1 cellular context compared by ENCODE assay signal in the genomic region with DNA sequence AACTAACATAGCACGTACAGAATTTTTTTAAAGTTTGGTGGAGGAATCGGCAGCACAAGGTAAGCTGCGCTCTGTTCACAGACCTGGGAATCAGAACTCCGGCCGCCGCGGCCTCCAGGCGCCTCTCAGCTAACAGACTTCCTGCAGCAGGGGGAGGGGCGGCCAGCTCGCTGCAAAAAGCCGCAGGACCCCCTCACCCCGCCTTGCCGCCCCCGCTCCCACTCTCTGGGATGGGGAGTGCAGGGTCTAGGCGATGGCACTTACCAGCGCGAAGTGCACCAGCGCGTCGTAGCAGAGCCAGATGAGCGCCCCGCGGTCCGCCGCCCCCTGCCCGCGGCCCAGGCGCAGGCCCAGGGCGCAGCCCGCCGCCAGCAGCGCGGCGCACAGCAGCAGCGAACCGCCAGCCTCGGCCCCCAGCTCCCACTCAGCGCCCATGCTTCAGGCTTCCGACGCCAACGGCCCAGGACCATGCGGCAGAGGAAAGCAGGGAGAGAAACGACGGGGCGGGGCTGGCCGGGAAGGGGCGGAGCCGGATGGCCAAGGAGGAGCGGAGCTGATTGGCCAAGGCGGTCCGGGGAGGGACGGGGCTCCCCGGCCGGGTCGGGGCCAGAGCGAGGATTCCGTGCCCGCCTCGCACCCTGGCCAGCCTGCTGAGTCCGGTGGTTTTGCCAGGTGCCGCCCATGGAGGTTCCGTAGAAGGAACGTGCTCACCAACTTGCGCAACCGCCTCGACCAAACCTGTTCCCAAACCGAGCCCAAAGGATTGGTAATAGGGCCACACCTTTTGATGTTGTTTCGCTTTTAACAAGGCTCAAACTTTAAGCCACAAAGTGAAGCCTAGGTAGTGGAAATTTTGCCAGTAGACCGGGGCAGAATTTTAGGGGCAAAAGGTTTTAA.
TF ChIP-seq lines count a peak whose summit lies in the region.

A gene (minus strand): TSS at position 497 of the 897 bp plus-strand sequence. CDS start 62 bp downstream, at position 435.

TF ChIP-seq in HEK293, 187 proteins besides CTCF, POLR2A, EP300 and RAD21 (continued from another document and continues in another):
- no peak for TF ChIP-seq MYNN (tag by site-specific recombination; IDR thresholded peaks at IDR 0.05; ENCODE audit: borderline replicate concordance)
- no peak; the same call in 1 of the 2 replicates for TF ChIP-seq YY1 (tag by site-specific recombination; IDR thresholded peaks at IDR 0.05)
- TF ChIP-seq, protein P1, sequence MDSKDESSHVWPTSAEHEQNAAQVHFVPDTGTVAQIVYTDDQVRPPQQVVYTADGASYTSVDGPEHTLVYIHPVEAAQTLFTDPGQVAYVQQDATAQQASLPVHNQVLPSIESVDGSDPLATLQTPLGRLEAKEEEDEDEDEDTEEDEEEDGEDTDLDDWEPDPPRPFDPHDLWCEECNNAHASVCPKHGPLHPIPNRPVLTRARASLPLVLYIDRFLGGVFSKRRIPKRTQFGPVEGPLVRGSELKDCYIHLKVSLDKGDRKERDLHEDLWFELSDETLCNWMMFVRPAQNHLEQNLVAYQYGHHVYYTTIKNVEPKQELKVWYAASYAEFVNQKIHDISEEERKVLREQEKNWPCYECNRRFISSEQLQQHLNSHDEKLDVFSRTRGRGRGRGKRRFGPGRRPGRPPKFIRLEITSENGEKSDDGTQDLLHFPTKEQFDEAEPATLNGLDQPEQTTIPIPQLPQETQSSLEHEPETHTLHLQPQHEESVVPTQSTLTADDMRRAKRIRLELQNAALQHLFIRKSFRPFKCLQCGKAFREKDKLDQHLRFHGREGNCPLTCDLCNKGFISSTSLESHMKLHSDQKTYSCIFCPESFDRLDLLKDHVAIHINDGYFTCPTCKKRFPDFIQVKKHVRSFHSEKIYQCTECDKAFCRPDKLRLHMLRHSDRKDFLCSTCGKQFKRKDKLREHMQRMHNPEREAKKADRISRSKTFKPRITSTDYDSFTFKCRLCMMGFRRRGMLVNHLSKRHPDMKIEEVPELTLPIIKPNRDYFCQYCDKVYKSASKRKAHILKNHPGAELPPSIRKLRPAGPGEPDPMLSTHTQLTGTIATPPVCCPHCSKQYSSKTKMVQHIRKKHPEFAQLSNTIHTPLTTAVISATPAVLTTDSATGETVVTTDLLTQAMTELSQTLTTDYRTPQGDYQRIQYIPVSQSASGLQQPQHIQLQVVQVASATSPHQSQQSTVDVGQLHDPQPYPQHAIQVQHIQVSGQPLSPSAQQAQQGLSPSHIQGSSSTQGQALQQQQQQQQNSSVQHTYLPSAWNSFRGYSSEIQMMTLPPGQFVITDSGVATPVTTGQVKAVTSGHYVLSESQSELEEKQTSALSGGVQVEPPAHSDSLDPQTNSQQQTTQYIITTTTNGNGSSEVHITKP (tag by site-specific recombination; IDR thresholded peaks at IDR 0.05): no peak
- no peak for TF ChIP-seq ZNF510 (tag by site-specific recombination; IDR thresholded peaks at IDR 0.05; ENCODE audit: insufficient replicate concordance)
- TF ChIP-seq SP7 (tag by site-specific recombination; IDR thresholded peaks at IDR 0.05): no peak
- TF ChIP-seq, protein P2, sequence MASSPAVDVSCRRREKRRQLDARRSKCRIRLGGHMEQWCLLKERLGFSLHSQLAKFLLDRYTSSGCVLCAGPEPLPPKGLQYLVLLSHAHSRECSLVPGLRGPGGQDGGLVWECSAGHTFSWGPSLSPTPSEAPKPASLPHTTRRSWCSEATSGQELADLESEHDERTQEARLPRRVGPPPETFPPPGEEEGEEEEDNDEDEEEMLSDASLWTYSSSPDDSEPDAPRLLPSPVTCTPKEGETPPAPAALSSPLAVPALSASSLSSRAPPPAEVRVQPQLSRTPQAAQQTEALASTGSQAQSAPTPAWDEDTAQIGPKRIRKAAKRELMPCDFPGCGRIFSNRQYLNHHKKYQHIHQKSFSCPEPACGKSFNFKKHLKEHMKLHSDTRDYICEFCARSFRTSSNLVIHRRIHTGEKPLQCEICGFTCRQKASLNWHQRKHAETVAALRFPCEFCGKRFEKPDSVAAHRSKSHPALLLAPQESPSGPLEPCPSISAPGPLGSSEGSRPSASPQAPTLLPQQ (tag by site-specific recombination; IDR thresholded peaks at IDR 0.05): no peak
- TF ChIP-seq SP2 (tag by site-specific recombination; IDR thresholded peaks at IDR 0.05): peak; percentile 94
- no peak for TF ChIP-seq ZNF426 (tag by site-specific recombination; IDR thresholded peaks at IDR 0.05)
- peak; percentile 36; the same call in 1 of the 2 replicates for TF ChIP-seq ZNF2 (tag by site-specific recombination; IDR thresholded peaks at IDR 0.05)
- TF ChIP-seq ZNF843 (tag by site-specific recombination; IDR thresholded peaks at IDR 0.05): no peak
- 0 out of 2 replicates have a peak, but pooled peaks have one; percentile 19 for TF ChIP-seq ZNF121 (tag by site-specific recombination; IDR thresholded peaks at IDR 0.05)
- TF ChIP-seq ZNF777 (tag by site-specific recombination; IDR thresholded peaks at IDR 0.05; ENCODE audit: borderline replicate concordance): no peak
- TF ChIP-seq, protein P3, sequence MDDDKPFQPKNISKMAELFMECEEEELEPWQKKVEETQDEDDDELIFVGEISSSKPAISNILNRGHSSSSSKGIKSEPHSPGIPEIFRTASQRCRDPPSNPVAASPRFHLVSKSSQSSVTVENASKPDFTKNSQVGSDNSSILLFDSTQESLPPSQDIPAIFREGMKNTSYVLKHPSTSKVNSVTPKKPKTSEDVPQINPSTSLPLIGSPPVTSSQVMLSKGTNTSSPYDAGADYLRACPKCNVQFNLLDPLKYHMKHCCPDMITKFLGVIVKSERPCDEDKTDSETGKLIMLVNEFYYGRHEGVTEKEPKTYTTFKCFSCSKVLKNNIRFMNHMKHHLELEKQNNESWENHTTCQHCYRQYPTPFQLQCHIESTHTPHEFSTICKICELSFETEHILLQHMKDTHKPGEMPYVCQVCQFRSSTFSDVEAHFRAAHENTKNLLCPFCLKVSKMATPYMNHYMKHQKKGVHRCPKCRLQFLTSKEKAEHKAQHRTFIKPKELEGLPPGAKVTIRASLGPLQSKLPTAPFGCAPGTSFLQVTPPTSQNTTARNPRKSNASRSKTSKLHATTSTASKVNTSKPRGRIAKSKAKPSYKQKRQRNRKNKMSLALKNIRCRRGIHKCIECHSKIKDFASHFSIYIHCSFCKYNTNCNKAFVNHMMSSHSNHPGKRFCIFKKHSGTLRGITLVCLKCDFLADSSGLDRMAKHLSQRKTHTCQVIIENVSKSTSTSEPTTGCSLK (tag by site-specific recombination; IDR thresholded peaks at IDR 0.05): no peak
- TF ChIP-seq ZFHX2 (tag by site-specific recombination; conservative IDR thresholded peaks at IDR 0.05): peak; percentile 80
- no peak for TF ChIP-seq ZNF549 (tag by site-specific recombination; IDR thresholded peaks at IDR 0.05)
- no peak for TF ChIP-seq ZNF837 (tag by site-specific recombination; IDR thresholded peaks at IDR 0.05)
- TF ChIP-seq, protein P4, sequence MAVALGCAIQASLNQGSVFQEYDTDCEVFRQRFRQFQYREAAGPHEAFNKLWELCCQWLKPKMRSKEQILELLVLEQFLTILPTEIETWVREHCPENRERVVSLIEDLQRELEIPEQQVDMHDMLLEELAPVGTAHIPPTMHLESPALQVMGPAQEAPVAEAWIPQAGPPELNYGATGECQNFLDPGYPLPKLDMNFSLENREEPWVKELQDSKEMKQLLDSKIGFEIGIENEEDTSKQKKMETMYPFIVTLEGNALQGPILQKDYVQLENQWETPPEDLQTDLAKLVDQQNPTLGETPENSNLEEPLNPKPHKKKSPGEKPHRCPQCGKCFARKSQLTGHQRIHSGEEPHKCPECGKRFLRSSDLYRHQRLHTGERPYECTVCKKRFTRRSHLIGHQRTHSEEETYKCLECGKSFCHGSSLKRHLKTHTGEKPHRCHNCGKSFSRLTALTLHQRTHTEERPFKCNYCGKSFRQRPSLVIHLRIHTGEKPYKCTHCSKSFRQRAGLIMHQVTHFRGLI (tag by site-specific recombination; IDR thresholded peaks at IDR 0.05): 0 out of 2 replicates have a peak, but pooled peaks have one; percentile 23
- TF ChIP-seq ZNF112 (tag by site-specific recombination; IDR thresholded peaks at IDR 0.05): no peak
- TF ChIP-seq ZNF394 (tag by site-specific recombination; IDR thresholded peaks at IDR 0.05; ENCODE audit: borderline replicate concordance): no peak
- TF ChIP-seq ZNF747 (tag by site-specific recombination; IDR thresholded peaks at IDR 0.05): no peak
- TF ChIP-seq, protein P5, sequence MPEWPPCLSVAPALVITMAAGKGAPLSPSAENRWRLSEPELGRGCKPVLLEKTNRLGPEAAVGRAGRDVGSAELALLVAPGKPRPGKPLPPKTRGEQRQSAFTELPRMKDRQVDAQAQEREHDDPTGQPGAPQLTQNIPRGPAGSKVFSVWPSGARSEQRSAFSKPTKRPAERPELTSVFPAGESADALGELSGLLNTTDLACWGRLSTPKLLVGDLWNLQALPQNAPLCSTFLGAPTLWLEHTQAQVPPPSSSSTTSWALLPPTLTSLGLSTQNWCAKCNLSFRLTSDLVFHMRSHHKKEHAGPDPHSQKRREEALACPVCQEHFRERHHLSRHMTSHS (tag by site-specific recombination; IDR thresholded peaks at IDR 0.05): no peak
- TF ChIP-seq ZNF600 (tag by site-specific recombination; IDR thresholded peaks at IDR 0.05): peak; percentile 48
- no peak for TF ChIP-seq ZNF174 (tag by site-specific recombination; IDR thresholded peaks at IDR 0.05)
- TF ChIP-seq ZNF416 (tag by site-specific recombination; IDR thresholded peaks at IDR 0.05): no peak
- TF ChIP-seq IKZF3 (tag by site-specific recombination; IDR thresholded peaks at IDR 0.05): peak; percentile 96
- no peak for TF ChIP-seq ZNF830 (tag by site-specific recombination; IDR thresholded peaks at IDR 0.05; ENCODE audit: low read depth)
- TF ChIP-seq, protein P6, sequence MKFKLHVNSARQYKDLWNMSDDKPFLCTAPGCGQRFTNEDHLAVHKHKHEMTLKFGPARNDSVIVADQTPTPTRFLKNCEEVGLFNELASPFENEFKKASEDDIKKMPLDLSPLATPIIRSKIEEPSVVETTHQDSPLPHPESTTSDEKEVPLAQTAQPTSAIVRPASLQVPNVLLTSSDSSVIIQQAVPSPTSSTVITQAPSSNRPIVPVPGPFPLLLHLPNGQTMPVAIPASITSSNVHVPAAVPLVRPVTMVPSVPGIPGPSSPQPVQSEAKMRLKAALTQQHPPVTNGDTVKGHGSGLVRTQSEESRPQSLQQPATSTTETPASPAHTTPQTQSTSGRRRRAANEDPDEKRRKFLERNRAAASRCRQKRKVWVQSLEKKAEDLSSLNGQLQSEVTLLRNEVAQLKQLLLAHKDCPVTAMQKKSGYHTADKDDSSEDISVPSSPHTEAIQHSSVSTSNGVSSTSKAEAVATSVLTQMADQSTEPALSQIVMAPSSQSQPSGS (tag by site-specific recombination; IDR thresholded peaks at IDR 0.05; ENCODE audit: low read depth): no peak
- no peak for TF ChIP-seq ZBTB1 (tag by site-specific recombination; IDR thresholded peaks at IDR 0.05)
- TF ChIP-seq ZNF214 (tag by site-specific recombination; IDR thresholded peaks at IDR 0.05; ENCODE audit: borderline replicate concordance): no peak
- no peak for TF ChIP-seq GLI4 (tag by site-specific recombination; IDR thresholded peaks at IDR 0.05)
- TF ChIP-seq, protein P7, sequence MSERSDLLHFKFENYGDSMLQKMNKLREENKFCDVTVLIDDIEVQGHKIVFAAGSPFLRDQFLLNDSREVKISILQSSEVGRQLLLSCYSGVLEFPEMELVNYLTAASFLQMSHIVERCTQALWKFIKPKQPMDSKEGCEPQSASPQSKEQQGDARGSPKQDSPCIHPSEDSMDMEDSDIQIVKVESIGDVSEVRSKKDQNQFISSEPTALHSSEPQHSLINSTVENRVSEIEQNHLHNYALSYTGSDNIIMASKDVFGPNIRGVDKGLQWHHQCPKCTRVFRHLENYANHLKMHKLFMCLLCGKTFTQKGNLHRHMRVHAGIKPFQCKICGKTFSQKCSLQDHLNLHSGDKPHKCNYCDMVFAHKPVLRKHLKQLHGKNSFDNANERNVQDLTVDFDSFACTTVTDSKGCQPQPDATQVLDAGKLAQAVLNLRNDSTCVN (tag by site-specific recombination; optimal IDR thresholded peaks at IDR 0.05): peak; percentile 71
- TF ChIP-seq ZNF266 (tag by site-specific recombination; IDR thresholded peaks at IDR 0.05; ENCODE audit: low read depth): no peak
- TF ChIP-seq BCL11B (tag by site-specific recombination; IDR thresholded peaks at IDR 0.05; ENCODE audit: low read depth): no peak
- TF ChIP-seq ZNF341 (tag by site-specific recombination; IDR thresholded peaks at IDR 0.05; ENCODE audit: low read depth): peak; percentile 78
- TF ChIP-seq ZNF621 (tag by site-specific recombination; IDR thresholded peaks at IDR 0.05): no peak
- TF ChIP-seq, protein P8, sequence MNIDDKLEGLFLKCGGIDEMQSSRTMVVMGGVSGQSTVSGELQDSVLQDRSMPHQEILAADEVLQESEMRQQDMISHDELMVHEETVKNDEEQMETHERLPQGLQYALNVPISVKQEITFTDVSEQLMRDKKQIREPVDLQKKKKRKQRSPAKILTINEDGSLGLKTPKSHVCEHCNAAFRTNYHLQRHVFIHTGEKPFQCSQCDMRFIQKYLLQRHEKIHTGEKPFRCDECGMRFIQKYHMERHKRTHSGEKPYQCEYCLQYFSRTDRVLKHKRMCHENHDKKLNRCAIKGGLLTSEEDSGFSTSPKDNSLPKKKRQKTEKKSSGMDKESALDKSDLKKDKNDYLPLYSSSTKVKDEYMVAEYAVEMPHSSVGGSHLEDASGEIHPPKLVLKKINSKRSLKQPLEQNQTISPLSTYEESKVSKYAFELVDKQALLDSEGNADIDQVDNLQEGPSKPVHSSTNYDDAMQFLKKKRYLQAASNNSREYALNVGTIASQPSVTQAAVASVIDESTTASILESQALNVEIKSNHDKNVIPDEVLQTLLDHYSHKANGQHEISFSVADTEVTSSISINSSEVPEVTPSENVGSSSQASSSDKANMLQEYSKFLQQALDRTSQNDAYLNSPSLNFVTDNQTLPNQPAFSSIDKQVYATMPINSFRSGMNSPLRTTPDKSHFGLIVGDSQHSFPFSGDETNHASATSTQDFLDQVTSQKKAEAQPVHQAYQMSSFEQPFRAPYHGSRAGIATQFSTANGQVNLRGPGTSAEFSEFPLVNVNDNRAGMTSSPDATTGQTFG (tag by site-specific recombination; IDR thresholded peaks at IDR 0.05; ENCODE audit: borderline replicate concordance): no peak
- no peak for TF ChIP-seq KLF8 (tag by site-specific recombination; IDR thresholded peaks at IDR 0.05)
- TF ChIP-seq, protein P9, sequence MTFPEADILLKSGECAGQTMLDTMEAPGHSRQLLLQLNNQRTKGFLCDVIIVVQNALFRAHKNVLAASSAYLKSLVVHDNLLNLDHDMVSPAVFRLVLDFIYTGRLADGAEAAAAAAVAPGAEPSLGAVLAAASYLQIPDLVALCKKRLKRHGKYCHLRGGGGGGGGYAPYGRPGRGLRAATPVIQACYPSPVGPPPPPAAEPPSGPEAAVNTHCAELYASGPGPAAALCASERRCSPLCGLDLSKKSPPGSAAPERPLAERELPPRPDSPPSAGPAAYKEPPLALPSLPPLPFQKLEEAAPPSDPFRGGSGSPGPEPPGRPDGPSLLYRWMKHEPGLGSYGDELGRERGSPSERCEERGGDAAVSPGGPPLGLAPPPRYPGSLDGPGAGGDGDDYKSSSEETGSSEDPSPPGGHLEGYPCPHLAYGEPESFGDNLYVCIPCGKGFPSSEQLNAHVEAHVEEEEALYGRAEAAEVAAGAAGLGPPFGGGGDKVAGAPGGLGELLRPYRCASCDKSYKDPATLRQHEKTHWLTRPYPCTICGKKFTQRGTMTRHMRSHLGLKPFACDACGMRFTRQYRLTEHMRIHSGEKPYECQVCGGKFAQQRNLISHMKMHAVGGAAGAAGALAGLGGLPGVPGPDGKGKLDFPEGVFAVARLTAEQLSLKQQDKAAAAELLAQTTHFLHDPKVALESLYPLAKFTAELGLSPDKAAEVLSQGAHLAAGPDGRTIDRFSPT (tag by site-specific recombination; IDR thresholded peaks at IDR 0.05): peak; percentile 92
- no peak for TF ChIP-seq ZNF350 (tag by site-specific recombination; IDR thresholded peaks at IDR 0.05)
- no peak for TF ChIP-seq MEIS1 (CRISPR knock-in tag; IDR thresholded peaks at IDR 0.05; ENCODE audit: borderline replicate concordance)
- no peak for TF ChIP-seq ZNF514 (tag by site-specific recombination; IDR thresholded peaks at IDR 0.05)
- TF ChIP-seq PRDM1 (tag by site-specific recombination; IDR thresholded peaks at IDR 0.05): no peak
